Comparison of ENCODE assay signal across 16 cellular contexts in genomic region chr5:150077060-150077459, GRCh38. TPM values are rescaled to one million over a fixed set of nuclear protein-coding genes. Genes with fewer than 3 reads are reported as not detected.
"Had no signal": no experiment of that assay in that cellular context is flagged by ENCODE, and none has a peak within 500 bp of the region (broad histone marks: within the 10 kb centered on the region; RNA-seq: fewer than 3 reads in every experiment).

No MANE protein-coding gene starts in this region.

- H3K27me3 ChIP-seq: gastrocnemius medialis, heart left ventricle, ovary, thyroid gland, vagina had no signal

- H3K4me3 ChIP-seq: gastrocnemius medialis, heart left ventricle, lung, ovary, thyroid gland, vagina had no signal

- H3K4me1 ChIP-seq: gastrocnemius medialis had no signal

- DNase-seq: activated CD4-positive, alpha-beta T cell treated with anti-CD3 and anti-CD28 coated beads, Interleukin-2, amount 50 U/mL, for 48 hours; activated naive CD4-positive, alpha-beta T cell treated with Interleukin-2 at 50 U/mL for 16 hours; anterior cingulate cortex; erythroblast; gastrocnemius medialis; midbrain; ovary; stimulated activated CD4-positive, alpha-beta T cell treated with anti-CD3 and anti-CD28 coated beads, Interleukin-12 subunit alpha, Interleukin-12 subunit beta, amount 100 ng/mL, for 4 hours; stimulated activated CD4-positive, alpha-beta T cell treated with anti-CD3 and anti-CD28 coated beads, Interleukin-2, amount 100 ng/mL, for 24 hours; thyroid gland had no signal

- ATAC-seq: activated T-helper 17 cell treated with anti-CD3 and anti-CD28 coated beads, Interleukin-2, amount 50 U/mL, for 72 hours; gastrocnemius medialis; heart left ventricle had no signal

- H3K9me3 ChIP-seq: gastrocnemius medialis, heart left ventricle, ovary, thyroid gland, vagina had no signal

- H3K27ac ChIP-seq: gastrocnemius medialis, heart left ventricle, ovary, thyroid gland, vagina had no signal

- H3K36me3 ChIP-seq: gastrocnemius medialis, ovary, thyroid gland, vagina had no signal

RNA-seq across cellular contexts. Expression of gene CSF1R, which starts 9.3 kb away (rescaled TPM):
- total RNA-seq: dermis microvascular lymphatic vessel endothelial cell, neural crest cell had no signal
